In the genomic region with DNA sequence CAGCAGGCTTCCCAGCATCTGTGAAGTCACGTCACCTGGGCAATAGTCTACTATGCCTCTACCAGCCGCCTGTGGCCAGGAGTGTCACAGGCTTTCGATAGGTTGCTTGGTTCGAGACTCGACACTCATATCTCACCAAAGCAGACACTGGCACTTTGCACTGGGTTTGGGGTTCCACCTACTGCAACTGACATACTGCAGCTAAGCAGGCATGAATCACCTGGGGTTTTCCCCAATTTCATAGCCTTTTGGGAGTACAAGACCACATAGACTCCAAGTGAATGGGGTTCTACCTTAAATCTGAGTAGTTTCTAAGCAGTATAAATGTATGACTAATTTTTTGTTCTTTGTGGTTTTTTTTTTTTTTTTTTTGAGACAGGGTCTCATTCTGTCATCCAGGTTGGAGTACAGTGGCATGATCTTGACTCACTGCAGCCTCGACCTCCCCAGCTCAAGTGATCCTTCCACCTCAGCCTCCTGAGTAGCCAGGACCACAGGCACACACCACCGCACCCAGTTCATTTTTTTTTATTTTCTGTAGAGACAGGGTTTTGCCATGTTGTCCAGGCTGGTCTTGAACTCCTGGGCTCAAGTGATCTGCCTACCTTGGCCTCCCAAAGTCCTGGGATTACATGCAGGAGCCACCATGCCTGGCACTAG, we compare ENCODE assay signal across 9 cellular contexts. TPM values are rescaled to one million over a fixed set of nuclear protein-coding genes. Genes with fewer than 3 reads are reported as not detected.
DNase-seq lines count a peak whose midpoint lies in the region; ATAC-seq and TF ChIP-seq lines count a peak whose summit lies in the region.
"Had no signal": no experiment of that assay in that cellular context is flagged by ENCODE, and none has a peak within 500 bp of the region (broad histone marks: within the 10 kb centered on the region; RNA-seq: fewer than 3 reads in every experiment).

No MANE protein-coding gene starts in this region.

- ATAC-seq in GM18520 (IDR thresholded peaks at IDR 0.05; ENCODE audit: unreplicated experiment) (peak; percentile 96), HG02938 (IDR thresholded peaks at IDR 0.05; ENCODE audit: unreplicated experiment) (peak; percentile 65)

- peak; percentile 47 for DNase-seq in activated CD8-positive, alpha-beta memory T cell treated with anti-CD3 and anti-CD28 coated beads, Interleukin-2, amount 50 U/mL, for 4 hours
- DNase-seq in stomach (no peak), MM.1S (no peak), cerebellar cortex (ENCODE audit: low spot score) (no peak), NCI-H1417 (lab: John Stamatoyannopoulos, UW) (no peak)

- H3K4me1 ChIP-seq in rectal smooth muscle tissue (ENCODE audit: control insufficient read depth, insufficient read depth, low read length), result peaks cover 33% of the 10 kb centered on the region
- peaks cover 0 to 30% (median 20%) of the 10 kb centered on the region in 4 donors for H3K4me1 ChIP-seq in stomach
- H3K4me1 ChIP-seq in MM.1S (ENCODE audit: low read length), result no peaks in the 10 kb centered on the region

- no peak overlapping the region for H3K4me2 ChIP-seq in MM.1S (ENCODE audit: low read depth, low read length)

- no peaks in the 10 kb centered on the region for H3K79me2 ChIP-seq in MM.1S (ENCODE audit: low read length)

- H2AFZ ChIP-seq in MM.1S (ENCODE audit: low read length), result no peak overlapping the region

- no peaks in the 10 kb centered on the region for H3K27me3 ChIP-seq in rectal smooth muscle tissue (ENCODE audit: control insufficient read depth, insufficient read depth, low read length)
- H3K27me3 ChIP-seq in stomach, result no peaks in the 10 kb centered on the region
- H3K27me3 ChIP-seq in MM.1S (replicated peaks; ENCODE audit: insufficient read depth, low read length), result no peaks in the 10 kb centered on the region
- H3K27me3 ChIP-seq: cardiac muscle cell had no signal

- intact Hi-C loops in stomach (cut with DNase I; ENCODE audit: low total_unique reads), result no loop called here

- no peak for TF ChIP-seq CTCF in stomach (IDR thresholded peaks at IDR 0.05)
- no peak for TF ChIP-seq CTCF in MM.1S (IDR thresholded peaks at IDR 0.05; ENCODE audit: low read length)

- no peaks in the 10 kb centered on the region for H3K36me3 ChIP-seq in rectal smooth muscle tissue (ENCODE audit: control insufficient read depth, insufficient read depth, low read length)
- H3K36me3 ChIP-seq in stomach, result no peaks in the 10 kb centered on the region
- H3K36me3 ChIP-seq in MM.1S (replicated peaks; ENCODE audit: insufficient read depth, low read length), result no peaks in the 10 kb centered on the region
- H3K36me3 ChIP-seq: cardiac muscle cell had no signal

- WGBS in stomach, 5 donors, result 77 to 95% (median 85%) methylated on average over 7 of the region's 7 CpGs

- H3K27ac ChIP-seq in rectal smooth muscle tissue (ENCODE audit: low read depth, low read length) (peak overlapping the region; percentile 70), stomach (no peak overlapping the region), MM.1S (ENCODE audit: low read length) (no peak overlapping the region)
- H3K27ac ChIP-seq: cardiac muscle cell had no signal

- no peaks in the 10 kb centered on the region for H3K9me2 ChIP-seq in MM.1S (replicated peaks; ENCODE audit: insufficient read depth, low read length)

- H3K9ac ChIP-seq in rectal smooth muscle tissue (ENCODE audit: low read length), result no peak overlapping the region
- H3K9ac ChIP-seq in MM.1S (ENCODE audit: low read length), result no peak overlapping the region

- no peaks in the 10 kb centered on the region for H3K9me3 ChIP-seq in stomach
- no peaks in the 10 kb centered on the region for H3K9me3 ChIP-seq in MM.1S (replicated peaks; ENCODE audit: insufficient read depth, low read length)

- no peaks in the 10 kb centered on the region for H4K20me1 ChIP-seq in MM.1S (ENCODE audit: insufficient read depth, low read length)

- H3F3A ChIP-seq in MM.1S (ENCODE audit: insufficient read depth, low read length), result no peaks in the 10 kb centered on the region

- TF ChIP-seq POLR2A in stomach (IDR thresholded peaks at IDR 0.05), result no peak

- H3K4me3 ChIP-seq in rectal smooth muscle tissue (ENCODE audit: low read length) (peak overlapping the region; percentile 6), stomach (no peak overlapping the region), MM.1S (ENCODE audit: low read length) (no peak overlapping the region)
- H3K4me3 ChIP-seq: cardiac muscle cell had no signal

- TF ChIP-seq EP300 in stomach (IDR thresholded peaks at IDR 0.05), result no peak

RNA-seq across cellular contexts. Expression of gene DMAC2L, which starts 32.1 kb away (rescaled TPM):
- total RNA-seq in stomach, result 10 to 100 TPM in 2 of 5 donors, 1 to 10 TPM in 3; 1.3 to 83.4 (median 9.0) TPM
- 10 to 100 TPM; 13.5 to 34.7 (median 18.5) TPM for polyA plus RNA-seq in stomach

RNA-seq across cellular contexts. Expression of gene L2HGDH, which starts 32.2 kb away (rescaled TPM):
- 10 to 100 TPM in 2 of 5 donors, 1 to 10 TPM in 3; 1.2 to 31.7 (median 8.7) TPM for total RNA-seq in stomach
- 1 to 10 TPM; 1.4 to 3.5 (median 2.9) TPM for polyA plus RNA-seq in stomach

RNA-seq across cellular contexts. Expression of gene CDKL1, which starts 52.4 kb away (rescaled TPM):
- 100 to 1,000 TPM in 1 of 5 donors, 1 to 10 TPM in 2, under 1 TPM in 1, not detected in 1; 0.89 to 174 (median 5.6) TPM for total RNA-seq in stomach
- polyA plus RNA-seq in stomach, result 1 to 10 TPM in 2 of 3 donors, under 1 TPM in 1; 0.61 to 1.4 (median 1.0) TPM
